ENCODE assay signal across 8 cellular contexts in genomic region chr4:102564399-102564921, GRCh38.
A peak's percentile ranks its signal among the peaks of the same experiment; 100 is the strongest.
DNase-seq lines count a peak whose midpoint lies in the region; ATAC-seq and TF ChIP-seq lines count a peak whose summit lies in the region.

No MANE protein-coding gene starts in this region.

- no peaks in the 10 kb centered on the region for H3K9me3 ChIP-seq in CD4-positive, alpha-beta memory T cell (ENCODE audit: control insufficient read depth in 1 of 2, low read length in 2 of 2)
- H3K9me3 ChIP-seq in adrenal gland (replicated peaks in 1 of 3), result peaks cover 0 to under 1% (median 0%) of the 10 kb centered on the region in 3 donors

- no peak overlapping the region for H3K27ac ChIP-seq in CD4-positive, alpha-beta memory T cell (ENCODE audit: low read depth, low read length)
- H3K27ac ChIP-seq in adrenal gland, result no peak overlapping the region

- TF ChIP-seq POLR2A in adrenal gland (IDR thresholded peaks at IDR 0.05), result no peak

- peaks cover 52 to 72% (median 56%) of the 10 kb centered on the region in 4 donors for H3K4me1 Mint-ChIP-seq in CD4-positive, alpha-beta memory T cell
- peaks cover 20% of the 10 kb centered on the region for H3K4me1 Mint-ChIP-seq in activated naive CD8-positive, alpha-beta T cell treated with anti-CD3 and anti-CD28 coated beads, Interleukin-2, amount 50 U/mL, for 24 hours
- H3K4me1 Mint-ChIP-seq in stimulated activated naive B cell treated with anti-CD40 and anti-IgM and Interleukin-4, amounts not matched to agents 10 μg/mL and 1 μg/mL and 100 μg/mL, for 72 hours, result peaks cover 57 to 74% of the 10 kb centered on the region in 2 donors

- peak overlapping the region in 3 of 8 donors; percentile 29 to 46 (median 41) for H3K4me3 Mint-ChIP-seq in CD4-positive, alpha-beta memory T cell
- H3K4me3 Mint-ChIP-seq in activated naive CD8-positive, alpha-beta T cell treated with anti-CD3 and anti-CD28 coated beads, Interleukin-2, amount 50 U/mL, for 24 hours, result peak overlapping the region; percentile 43
- peak overlapping the region; percentile 29 to 72 for H3K4me3 Mint-ChIP-seq in stimulated activated naive B cell treated with anti-CD40 and anti-IgM and Interleukin-4, amounts not matched to agents 10 μg/mL and 1 μg/mL and 100 μg/mL, for 72 hours

- 78 to 92% (median 82%) methylated on average over 4 of the region's 4 CpGs for WGBS in adrenal gland, 4 donors

- H3K27me3 Mint-ChIP-seq in CD4-positive, alpha-beta memory T cell, result no peaks in the 10 kb centered on the region
- no peaks in the 10 kb centered on the region for H3K27me3 Mint-ChIP-seq in activated naive CD8-positive, alpha-beta T cell treated with anti-CD3 and anti-CD28 coated beads, Interleukin-2, amount 50 U/mL, for 24 hours
- H3K27me3 Mint-ChIP-seq in stimulated activated naive B cell treated with anti-CD40 and anti-IgM and Interleukin-4, amounts not matched to agents 10 μg/mL and 1 μg/mL and 100 μg/mL, for 72 hours, result no peaks in the 10 kb centered on the region

- POLR2A ChIA-PET in CD4-positive, alpha-beta memory T cell (lab: Charles Lee; ENCODE audit: partially characterized antibody), result interaction anchor here (1.5 kb wide), 1 partner anchor 34 kb away, joined by 5 read pairs; no protein-coding TSS in a partner anchor

- no peak for TF ChIP-seq CTCF in adrenal gland (IDR thresholded peaks at IDR 0.05)

- DNase-seq in CD4-positive, alpha-beta memory T cell, result no peak
- DNase-seq in activated naive CD8-positive, alpha-beta T cell treated with anti-CD3 and anti-CD28 coated beads, Interleukin-2, amount 50 U/mL, for 24 hours, result peak; percentile 53
- peak; percentile 86 for DNase-seq in stimulated activated naive B cell treated with anti-CD40 and anti-IgM and Interleukin-4, amounts not matched to agents 10 μg/mL and 1 μg/mL and 100 μg/mL, for 72 hours
- DNase-seq in NCI-H345 treated with DMSO at 0.1 percent for 48 hours (lab: John Stamatoyannopoulos, UW; ENCODE audit: unreplicated experiment) (no peak), adrenal gland (no peak), GM19238 (ENCODE audit: insufficient read length, low spot score) (no peak)

- H3K27ac Mint-ChIP-seq in CD4-positive, alpha-beta memory T cell, result peak overlapping the region; percentile 8 to 74 (median 29)
- H3K27ac Mint-ChIP-seq in activated naive CD8-positive, alpha-beta T cell treated with anti-CD3 and anti-CD28 coated beads, Interleukin-2, amount 50 U/mL, for 24 hours, result peak overlapping the region; percentile 84
- peak overlapping the region; percentile 96 for H3K27ac Mint-ChIP-seq in stimulated activated naive B cell treated with anti-CD40 and anti-IgM and Interleukin-4, amounts not matched to agents 10 μg/mL and 1 μg/mL and 100 μg/mL, for 72 hours

- ATAC-seq in GM19452 (IDR thresholded peaks at IDR 0.05; ENCODE audit: unreplicated experiment), result peak; percentile 81
- ATAC-seq in HG03439 (IDR thresholded peaks at IDR 0.05; ENCODE audit: unreplicated experiment), result peak; percentile 70
- ATAC-seq in activated naive CD8-positive, alpha-beta T cell treated with anti-CD3 and anti-CD28 coated beads, Interleukin-2, amount 50 U/mL, for 24 hours, result peak; percentile 76
- peak; percentile 94 to 95 for ATAC-seq in stimulated activated naive B cell treated with anti-CD40 and anti-IgM and Interleukin-4, amounts not matched to agents 10 μg/mL and 1 μg/mL and 100 μg/mL, for 72 hours (replicated peaks)

- no peaks in the 10 kb centered on the region for H3K36me3 ChIP-seq in CD4-positive, alpha-beta memory T cell (ENCODE audit: insufficient read depth, low read length)
- no peaks in the 10 kb centered on the region for H3K36me3 ChIP-seq in adrenal gland (replicated peaks in 1 of 2)

- intact Hi-C loops in CD4-positive, alpha-beta memory T cell (cut with micrococcal nuclease), result no loop called here
- intact Hi-C loops in adrenal gland (cut with DNase I), result no loop called here

- H3K4me3 ChIP-seq in CD4-positive, alpha-beta memory T cell (ENCODE audit: low read length in 2 of 2), result no peak overlapping the region
- H3K4me3 ChIP-seq in adrenal gland, result no peak overlapping the region

- no peaks in the 10 kb centered on the region for H3K27me3 ChIP-seq in CD4-positive, alpha-beta memory T cell (ENCODE audit: insufficient read depth, low read length)
- H3K27me3 ChIP-seq in adrenal gland, result no peaks in the 10 kb centered on the region

- peaks cover 45 to 57% of the 10 kb centered on the region in 2 donors for H3K36me3 Mint-ChIP-seq in CD4-positive, alpha-beta memory T cell
- H3K36me3 Mint-ChIP-seq in activated naive CD8-positive, alpha-beta T cell treated with anti-CD3 and anti-CD28 coated beads, Interleukin-2, amount 50 U/mL, for 24 hours (ENCODE audit: low read depth), result peaks cover 83% of the 10 kb centered on the region
- H3K36me3 Mint-ChIP-seq in stimulated activated naive B cell treated with anti-CD40 and anti-IgM and Interleukin-4, amounts not matched to agents 10 μg/mL and 1 μg/mL and 100 μg/mL, for 72 hours, result peaks cover 49 to 70% of the 10 kb centered on the region in 2 donors

- H3K4me1 ChIP-seq in CD4-positive, alpha-beta memory T cell (ENCODE audit: insufficient read depth, low read length), result peaks cover 52% of the 10 kb centered on the region
- peaks cover 20 to 27% of the 10 kb centered on the region in 2 donors for H3K4me1 ChIP-seq in adrenal gland (replicated peaks in 1 of 2)

- no peaks in the 10 kb centered on the region for H3K9me3 Mint-ChIP-seq in CD4-positive, alpha-beta memory T cell
- no peaks in the 10 kb centered on the region for H3K9me3 Mint-ChIP-seq in activated naive CD8-positive, alpha-beta T cell treated with anti-CD3 and anti-CD28 coated beads, Interleukin-2, amount 50 U/mL, for 24 hours
- no peaks in the 10 kb centered on the region for H3K9me3 Mint-ChIP-seq in stimulated activated naive B cell treated with anti-CD40 and anti-IgM and Interleukin-4, amounts not matched to agents 10 μg/mL and 1 μg/mL and 100 μg/mL, for 72 hours

- CTCF ChIA-PET in CD4-positive, alpha-beta memory T cell (lab: Charles Lee; ENCODE audit: partially characterized antibody), result interaction anchor here (1.2 to 1.4 kb wide), 2 partner anchors 15 to 49 kb away, joined by 3 read pairs; no protein-coding TSS in a partner anchor

Comparison
In these comparisons a context has a peak if more than half of its experiments do, and no peak if none do; other contexts are left out.
1. DNase-seq: peak in activated naive CD8-positive, alpha-beta T cell treated with anti-CD3 and anti-CD28 coated beads, Interleukin-2, amount 50 U/mL, for 24 hours (single experiment) and stimulated activated naive B cell treated with anti-CD40 and anti-IgM and Interleukin-4, amounts not matched to agents 10 μg/mL and 1 μg/mL and 100 μg/mL, for 72 hours (single experiment); none in CD4-positive, alpha-beta memory T cell (0 of 5), NCI-H345 treated with DMSO at 0.1 percent for 48 hours (single experiment), adrenal gland (0 of 7) and GM19238 (single experiment).
2. H3K27ac Mint-ChIP-seq: peak in every context shown above with its lines; median percentile 96 in stimulated activated naive B cell treated with anti-CD40 and anti-IgM and Interleukin-4, amounts not matched to agents 10 μg/mL and 1 μg/mL and 100 μg/mL, for 72 hours; 84 in activated naive CD8-positive, alpha-beta T cell treated with anti-CD3 and anti-CD28 coated beads, Interleukin-2, amount 50 U/mL, for 24 hours; 29 in CD4-positive, alpha-beta memory T cell.
3. Peak in every context shown above with its lines, with median percentiles within 50 percentile points of each other: ATAC-seq.